ENCODE assay signal across 1 cellular context in the genomic region with DNA sequence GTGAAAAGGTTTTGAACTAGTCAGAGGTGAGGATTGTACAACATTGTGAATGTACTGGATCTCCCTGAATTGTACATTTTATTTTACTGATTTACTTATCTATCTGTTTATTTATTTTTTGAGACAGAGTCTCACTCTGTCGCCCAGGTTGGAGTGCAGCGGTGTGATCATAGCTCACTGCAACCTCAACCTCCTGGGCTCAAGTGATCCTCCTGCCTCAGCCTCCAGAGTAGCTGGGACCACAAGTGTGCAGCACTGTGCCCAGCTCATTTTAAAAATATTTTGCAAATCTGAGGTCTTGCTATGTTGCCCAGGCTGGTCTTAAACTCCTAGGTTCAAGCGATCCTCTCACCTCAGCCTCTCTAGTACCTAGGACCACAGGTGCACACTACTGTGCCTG.
A peak's percentile ranks its signal among the peaks of the same experiment; 100 is the strongest.
TF ChIP-seq lines count a peak whose summit lies in the region.

No MANE protein-coding gene starts in this region.

TF ChIP-seq in HepG2, 621 proteins besides CTCF, POLR2A, EP300 and RAD21:
- TF ChIP-seq ZNF3 (CRISPR knock-in tag; IDR thresholded peaks at IDR 0.05): 0 out of 2 replicates have a peak, but pooled peaks have one; percentile 6
- TF ChIP-seq ZNF121 (CRISPR knock-in tag; IDR thresholded peaks at IDR 0.05): 0 out of 2 replicates have a peak, but pooled peaks have one; percentile 11
- peak; percentile 98 for TF ChIP-seq ZNF770 (CRISPR knock-in tag; IDR thresholded peaks at IDR 0.05)
- TF ChIP-seq RCOR2 (CRISPR knock-in tag; IDR thresholded peaks at IDR 0.05): 0 out of 2 replicates have a peak, but pooled peaks have one; percentile 35
- TF ChIP-seq ZMYM3 (CRISPR knock-in tag; IDR thresholded peaks at IDR 0.05): peak; percentile 42; the same call in 1 of the 2 replicates
